Comparison of ENCODE assay signal across 9 cellular contexts in the genomic region with DNA sequence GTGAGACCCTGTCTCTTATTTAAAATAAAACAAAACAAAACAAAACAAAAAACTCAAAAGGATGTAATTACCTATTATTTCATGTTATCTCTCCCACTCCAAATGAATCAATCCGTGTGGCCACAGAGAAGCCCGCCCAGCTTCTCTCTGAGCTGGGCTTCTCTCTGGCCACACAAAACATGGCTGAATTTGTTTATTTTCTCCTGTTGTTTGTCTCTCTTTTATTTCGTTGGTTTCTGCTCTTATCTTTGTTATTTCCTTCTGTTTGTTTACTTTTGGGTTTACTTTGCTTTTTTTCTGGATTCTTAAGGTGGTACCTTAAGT. TPM values are rescaled to one million over a fixed set of nuclear protein-coding genes. Genes with fewer than 3 reads are reported as not detected.
DNase-seq lines count a peak whose midpoint lies in the region; ATAC-seq, FAIRE-seq and TF ChIP-seq lines count a peak whose summit lies in the region.
"Had no signal": no experiment of that assay in that cellular context is flagged by ENCODE, and none has a peak within 500 bp of the region (broad histone marks: within the 10 kb centered on the region; RNA-seq: fewer than 3 reads in every experiment).

No MANE protein-coding gene starts in this region.

- no peaks in the 10 kb centered on the region for H4K20me1 ChIP-seq in OCI-LY7 (ENCODE audit: insufficient read depth, low read length)

- CTCF ChIA-PET in OCI-LY7 (lab: Charles Lee; ENCODE audit: unreplicated experiment) = no interaction called here

- intact Hi-C loops in OCI-LY7 (cut with micrococcal nuclease; ENCODE audit: unreplicated experiment) = no loop called here
- intact Hi-C loops in colonic mucosa (cut with DNase I) = loop anchor here (5.0 kb wide), 1 partner anchor 385 kb away; no protein-coding TSS in a partner anchor

- H3K9me3 ChIP-seq in OCI-LY7 (ENCODE audit: low read length) (no peaks in the 10 kb centered on the region), colonic mucosa (no peaks in the 10 kb centered on the region), parathyroid adenoma (ENCODE audit: control insufficient read depth, low read length) (no peaks in the 10 kb centered on the region)

- ATAC-seq in GM18868 (IDR thresholded peaks at IDR 0.05; ENCODE audit: unreplicated experiment) (peak; percentile 0), HG03139 (IDR thresholded peaks at IDR 0.05; ENCODE audit: unreplicated experiment) (no peak)

- H3K9me2 ChIP-seq in OCI-LY7 (ENCODE audit: insufficient read depth, low read length) = no peaks in the 10 kb centered on the region

- TF ChIP-seq POLR2A in GM12892 (IDR thresholded peaks at IDR 0.05; ENCODE audit: low read depth, low read length) = no peak

- H3K27ac ChIP-seq in OCI-LY7 (ENCODE audit: low read depth, low read length, poor library complexity, severe bottlenecking) = no peak overlapping the region
- no peak overlapping the region for H3K27ac ChIP-seq in colonic mucosa
- no peak overlapping the region for H3K27ac ChIP-seq in parathyroid adenoma
- H3K27ac ChIP-seq: HL-60 had no signal

- DNase-seq in OCI-LY7 (ENCODE audit: low spot score) = no peak
- no peak for DNase-seq in colonic mucosa
- no peak for DNase-seq in epidermal melanocyte (ENCODE audit: insufficient read length, low spot score)
- DNase-seq in GM12892 (ENCODE audit: insufficient read length) = no peak

- H3K79me2 ChIP-seq in OCI-LY7 (ENCODE audit: insufficient read depth, low read depth, low read length) (no peaks in the 10 kb centered on the region), parathyroid adenoma (no peaks in the 10 kb centered on the region)

- no peak for FAIRE-seq in GM12892 (lab: Jason Lieb, UNC)
- FAIRE-seq: bronchial epithelial cell had no signal

- H3K9ac ChIP-seq in colonic mucosa (ENCODE audit: low read depth in 2 of 2, low read length in 2 of 2) = peak overlapping the region in 1 of 2 donors; percentile 99
- H3K9ac ChIP-seq in parathyroid adenoma = no peak overlapping the region

- TF ChIP-seq CTCF in OCI-LY7 (conservative IDR thresholded peaks at IDR 0.05; ENCODE audit: low read length) (peak; percentile 39; the same call in 1 of the 2 replicates), colonic mucosa (IDR thresholded peaks at IDR 0.05) (no peak), parathyroid adenoma (IDR thresholded peaks at IDR 0.05) (no peak)

- H3K27me3 ChIP-seq in colonic mucosa (peaks cover 5% of the 10 kb centered on the region), parathyroid adenoma (ENCODE audit: control insufficient read depth, insufficient read depth, low read length) (no peaks in the 10 kb centered on the region)

- H3K4me1 ChIP-seq in OCI-LY7 (ENCODE audit: insufficient read depth, low read length, poor library complexity, severe bottlenecking) (peaks cover 17% of the 10 kb centered on the region), colonic mucosa (no peaks in the 10 kb centered on the region), parathyroid adenoma (peaks cover 8% of the 10 kb centered on the region)

- no peak overlapping the region for H3K4me3 ChIP-seq in OCI-LY7 (ENCODE audit: low read depth, low read length, poor library complexity, severe bottlenecking)
- H3K4me3 ChIP-seq in colonic mucosa = peak overlapping the region; percentile 65
- H3K4me3 ChIP-seq in parathyroid adenoma (ENCODE audit: low read depth, low read length) = peak overlapping the region; percentile 66

- POLR2A ChIA-PET in OCI-LY7 (lab: Charles Lee) = interaction anchor here (1.0 to 1.2 kb wide), 2 partner anchors 16 to 36 kb away, joined by 3 to 4 read pairs; no protein-coding TSS in a partner anchor

- H3K36me3 ChIP-seq in OCI-LY7 (ENCODE audit: insufficient read depth, low read length) = no peaks in the 10 kb centered on the region
- no peaks in the 10 kb centered on the region for H3K36me3 ChIP-seq in colonic mucosa
- H3K36me3 ChIP-seq in parathyroid adenoma (ENCODE audit: control insufficient read depth, insufficient read depth, low read length) = no peaks in the 10 kb centered on the region

- peak overlapping the region; percentile 88; the same call in 1 of the 2 replicates for H2AFZ ChIP-seq in OCI-LY7 (ENCODE audit: low read length)
- H2AFZ ChIP-seq in parathyroid adenoma = peak overlapping the region; percentile 73

- no TSS peak for BruUV-seq in OCI-LY7 (replicated peaks; lab: Mats Ljungman, UMichigan)

- H3K4me2 ChIP-seq in OCI-LY7 (ENCODE audit: low read length) (peak overlapping the region; percentile 93), parathyroid adenoma (ENCODE audit: low read length) (peak overlapping the region; percentile 75)

RNA-seq across cellular contexts. Expression of gene TRABD2A, which starts 1.5 kb away (rescaled TPM):
- total RNA-seq in OCI-LY7 (2014; rRNA removed; shearing (Covaris generic)) = 0.49 and 1.9 TPM in 2 replicates
- 1.6 and 1.8 TPM in 2 replicates for total RNA-seq in OCI-LY7 (2022)
- total RNA-seq in colonic mucosa = 100 to 1,000 TPM in 1 of 2 donors, 10 to 100 TPM in 1; 88.1 to 158 TPM
- 0.23 TPM for polyA plus RNA-seq in GM12892 (2012; ENCODE audit: missing spikeins)

RNA-seq across cellular contexts. Expression of gene TMSB10, which starts 23.1 kb away (rescaled TPM):
- total RNA-seq in OCI-LY7 (2014; rRNA removed; shearing (Covaris generic)) = 1,901 and 3,039 TPM in 2 replicates
- total RNA-seq in OCI-LY7 (2022) (869 and 903 TPM in 2 replicates), colonic mucosa (1,000 to 10,000 TPM; 2,226 to 3,150 TPM)
- polyA plus RNA-seq in GM12892 (2012; ENCODE audit: missing spikeins) = 4,109 TPM

Comparison
In these comparisons a context has a peak if more than half of its experiments do, and no peak if none do; other contexts are left out.
1. RNA of gene TRABD2A, which starts 1.5 kb away (total RNA-seq): 88.1 to 158 TPM in colonic mucosa; 0.49 to 1.9 TPM in OCI-LY7; every median in the first group is over 10 times any median in the second.